In the genomic region with DNA sequence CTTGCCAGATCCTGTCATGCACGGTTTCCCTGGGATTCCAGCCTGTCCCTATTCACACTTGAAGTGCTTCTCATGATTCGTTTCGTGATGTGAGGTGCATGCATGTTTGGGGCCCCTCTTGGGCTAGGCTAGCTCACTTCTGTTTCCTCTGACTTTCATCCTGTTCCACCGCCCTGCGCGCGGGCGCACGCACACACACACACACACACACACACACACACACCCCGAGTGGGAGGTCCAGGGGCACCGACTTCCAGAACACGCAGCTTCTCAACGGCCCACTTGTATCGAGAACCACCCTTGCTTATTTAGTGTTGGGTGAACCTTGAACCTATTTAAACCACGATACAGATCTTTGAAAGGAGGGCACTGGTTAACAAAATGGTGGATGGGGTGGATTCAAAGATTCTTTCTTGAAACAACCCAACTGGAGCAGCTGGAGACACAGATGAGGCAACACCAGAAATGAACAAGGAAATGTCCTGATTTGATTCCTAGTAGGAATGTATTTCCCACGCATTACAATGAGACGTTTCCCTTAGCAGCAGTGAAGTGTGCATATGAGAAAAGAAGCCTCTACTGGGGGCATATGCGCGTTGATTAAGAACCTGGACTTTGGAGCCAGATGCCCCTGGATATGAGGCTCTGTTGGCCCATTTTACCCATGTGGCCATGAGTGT, we compare ENCODE assay signal across 10 cellular contexts. TPM values are rescaled to one million over a fixed set of nuclear protein-coding genes. Genes with fewer than 3 reads are reported as not detected.
DNase-seq lines count a peak whose midpoint lies in the region; ATAC-seq, FAIRE-seq and TF ChIP-seq lines count a peak whose summit lies in the region.
"Had no signal": no experiment of that assay in that cellular context is flagged by ENCODE, and none has a peak within 500 bp of the region (broad histone marks: within the 10 kb centered on the region; RNA-seq: fewer than 3 reads in every experiment).

No MANE protein-coding gene starts in this region.

- no peak overlapping the region for H4K91ac ChIP-seq in H1 (replicated peaks; ENCODE audit: insufficient read length, low read length)

- peak overlapping the region; percentile 29 for H2BK12ac ChIP-seq in H1 (ENCODE audit: low read depth, low read length)

- no peaks in the 10 kb centered on the region; the same call in 1 of the 2 replicates for H3K23me2 ChIP-seq in H1 (ENCODE audit: low read depth, low read length)

- no peak for TF ChIP-seq POLR2A in H1 (IDR thresholded peaks at IDR 0.05; ENCODE audit: control extremely low read depth in 1 of 2, low read depth in 2 of 2, low read length in 2 of 2)

- no peak overlapping the region for H3K23ac ChIP-seq in H1 (ENCODE audit: insufficient read length)

- DNase-seq in GM12865 (ENCODE audit: low read depth) (peak; percentile 48), H1 (ENCODE audit: low read depth in 1 of 2, low spot score in 2 of 2) (no peak), epidermal melanocyte (ENCODE audit: insufficient read length, low spot score) (no peak), SIG-M5 (lab: John Stamatoyannopoulos, UW) (no peak)
- peak; percentile 49 for DNase-seq in activated CD4-positive, alpha-beta T cell treated with anti-CD3 and anti-CD28 coated beads, Interleukin-2, amount 50 U/mL, for 1 hour
- peak; percentile 56 for DNase-seq in stimulated activated CD4-positive, alpha-beta T cell treated with anti-CD3 and anti-CD28 coated beads, Interleukin-1b, Interleukin-23, amount 100 ng/mL, for 48 hours
- DNase-seq: KBM-7 had no signal

- no peak for TF ChIP-seq EP300 in H1 (IDR thresholded peaks at IDR 0.05; ENCODE audit: borderline replicate concordance in 1 of 2, low read depth in 2 of 2, low read length in 2 of 2)

- H3K4me2 ChIP-seq in H1 (ENCODE audit: insufficient read depth in 1 of 2, low read depth in 2 of 2, low read length in 2 of 2): no peak overlapping the region

- H4K5ac ChIP-seq in H1 (ENCODE audit: insufficient read length, low read depth, low read length): no peak overlapping the region

- no peaks in the 10 kb centered on the region for H3K9me3 ChIP-seq in H1 (ENCODE audit: insufficient read depth in 2 of 2, low read depth in 1 of 2, low read length in 1 of 2)
- H3K9me3 ChIP-seq: ascending aorta had no signal

- no peak for TF ChIP-seq RAD21 in H1 (IDR thresholded peaks at IDR 0.05 in 1 of 2, conservative IDR thresholded peaks at IDR 0.05 in 1 of 2; ENCODE audit: low read depth in 2 of 2, low read length in 2 of 2)

- no peaks in the 10 kb centered on the region for H3K79me1 ChIP-seq in H1 (ENCODE audit: low read depth, low read length)

- no peak overlapping the region; a peak in 1 of 7 replicates for H3K9ac ChIP-seq in H1 (replicated peaks in 1 of 4; ENCODE audit: extremely low read depth in 1 of 4, low read depth in 3 of 4, low read length in 3 of 4)

- no peak overlapping the region for H3K4ac ChIP-seq in H1 (replicated peaks; ENCODE audit: insufficient read length, low read depth, low read length)

- no peaks in the 10 kb centered on the region for H3K36me3 ChIP-seq in H1 (ENCODE audit: control insufficient read depth in 2 of 4, insufficient read depth in 4 of 4, low read length in 3 of 4)
- H3K36me3 ChIP-seq: ascending aorta had no signal

- no peaks in the 10 kb centered on the region for H3K79me2 ChIP-seq in H1 (ENCODE audit: control insufficient read depth in 1 of 2, insufficient read depth in 2 of 2, low read length in 2 of 2)

- TF ChIP-seq CTCF in GM12865 (IDR thresholded peaks at IDR 0.05; ENCODE audit: insufficient read depth, low read depth, low read length, missing control alignments): no peak
- no peak for TF ChIP-seq CTCF in H1 (IDR thresholded peaks at IDR 0.05; ENCODE audit: control extremely low read depth in 1 of 3, insufficient read depth in 1 of 3, low read depth in 1 of 3, low read length in 3 of 3)

- no peak overlapping the region for H2BK20ac ChIP-seq in H1 (ENCODE audit: low read length)

- H3K27me3 ChIP-seq in H1 (replicated peaks in 1 of 4; ENCODE audit: control insufficient read depth in 3 of 4, extremely low read depth in 1 of 4, insufficient read depth in 3 of 4, low read length in 3 of 4): no peaks in the 10 kb centered on the region
- H3K27me3 ChIP-seq: ascending aorta had no signal

- CTCF ChIA-PET in H1 (lab: Charles Lee; ENCODE audit: partially characterized antibody): interaction anchor here (0.6 to 5.9 kb wide), 19 partner anchors 7 to 312 kb away, joined by 3 to 40 read pairs (median 4); no protein-coding TSS in a partner anchor

- no peak overlapping the region for H2BK15ac ChIP-seq in H1 (ENCODE audit: low read length)

- WGBS in H1 (ENCODE audit: extremely low coverage in 1 of 2, insufficient coverage in 1 of 2, insufficient read length in 1 of 2, insufficient replicate concordance in 2 of 2, low coverage in 1 of 2, low lambda C conversion rate in 2 of 2, missing lambda C conversion rate in 1 of 2), 2 experiments: 76% methylated on average over 19 of the region's 19 CpGs; no CpG with 5 or more reads in 1 of the 2 experiments

- FAIRE-seq in H1 (lab: Jason Lieb, UNC): no peak

- POLR2A ChIA-PET in H1 (lab: Charles Lee; ENCODE audit: partially characterized antibody): interaction anchor here (0.9 to 3.5 kb wide), 3 partner anchors 9 to 36 kb away, joined by 3 to 11 read pairs (median 3); no protein-coding TSS in a partner anchor

- H3K4me1 ChIP-seq in H1 (replicated peaks in 1 of 4; ENCODE audit: control insufficient read depth in 3 of 4, insufficient read depth in 4 of 4, low read length in 3 of 4): peaks cover 0 to 9% (median 3%) of the 10 kb centered on the region in 4 experiments; a peak in 3 of 7 replicates

- H3K14ac ChIP-seq in H1 (ENCODE audit: insufficient read length): no peak overlapping the region

- no peak overlapping the region for H4K8ac ChIP-seq in H1 (ENCODE audit: extremely low read depth, insufficient read depth, low read length)

- no peak overlapping the region for H2BK5ac ChIP-seq in H1 (ENCODE audit: low read depth, low read length)

- H3K27ac ChIP-seq in H1 (ENCODE audit: low read depth, low read length): no peak overlapping the region
- H3K27ac ChIP-seq: ascending aorta had no signal

- H4K20me1 ChIP-seq in H1 (replicated peaks in 1 of 2; ENCODE audit: control insufficient read depth in 1 of 2, insufficient read depth in 2 of 2, low read length in 2 of 2): no peaks in the 10 kb centered on the region

- no peak overlapping the region for H2BK120ac ChIP-seq in H1 (replicated peaks; ENCODE audit: low read depth, low read length)

- H3K4me3 ChIP-seq in GM12865 (ENCODE audit: low read depth, low read length) (no peak overlapping the region), H1 (ENCODE audit: extremely low read depth in 1 of 4, insufficient read depth in 2 of 4, low read depth in 3 of 4, low read length in 4 of 4) (no peak overlapping the region)
- H3K4me3 ChIP-seq: ascending aorta had no signal

- no peak overlapping the region for H2AFZ ChIP-seq in H1 (ENCODE audit: low read length)

- no peak for ATAC-seq in GM21367 (IDR thresholded peaks at IDR 0.05; ENCODE audit: unreplicated experiment)
- no peak for ATAC-seq in HG03342 (IDR thresholded peaks at IDR 0.05; ENCODE audit: unreplicated experiment)

- H3K18ac ChIP-seq in H1 (ENCODE audit: extremely low read depth, low read length): peak overlapping the region; percentile 20; the same call in 1 of the 2 replicates

- H2AK5ac ChIP-seq in H1 (ENCODE audit: low read depth, low read length): no peak overlapping the region

- H3K56ac ChIP-seq in H1 (replicated peaks; ENCODE audit: insufficient read length, low read depth, low read length): no peak overlapping the region

TF ChIP-seq in H1, 55 proteins besides CTCF, POLR2A, EP300 and RAD21:
- TF ChIP-seq CBX5 (IDR thresholded peaks at IDR 0.05; ENCODE audit: low read depth, low read length) (no peak), MAFK (IDR thresholded peaks at IDR 0.05; ENCODE audit: low read depth, low read length) (no peak), CEBPB (IDR thresholded peaks at IDR 0.05; ENCODE audit: low read depth, low read length) (0 out of 2 replicates have a peak, but pooled peaks have one; percentile 14)

RNA-seq across cellular contexts. Expression of a gene that starts 16.3 kb away (rescaled TPM):
- 13.3 and 14.3 TPM in 2 replicates for total RNA-seq in H1 (2021; fragmentation: NEBNext Ultra II Directional; extraction: Animal tissue kit (Norgen Biotek cat#: 25700))
- polyA plus RNA-seq in H1 (2011; rRNA removed): 3.5 and 4.4 TPM in 2 replicates
- 3.7 TPM for polyA plus RNA-seq in H1 (2011; cell fraction: cytosol; rRNA removed)
- 29.8 TPM for polyA plus RNA-seq in H1 (2011; cell fraction: nucleus; rRNA removed)
- 5.1 to 7.2 TPM (median 6.9 TPM) in 4 replicates for polyA plus RNA-seq in H1 (2012, experiment 1 of 2)
- 0.77 TPM for polyA plus RNA-seq in H1 (2012, experiment 2 of 2)
- 20.7 TPM for polyA plus RNA-seq in H1 (2013, experiment 1 of 2)
- polyA plus RNA-seq in H1 (2013, experiment 2 of 2): 19.2 TPM
- 8.6 and 9.1 TPM in 2 replicates for polyA minus RNA-seq in H1 (2011; rRNA and poly(A)+ RNA removed)
- 6.9 TPM for polyA minus RNA-seq in H1 (2011; cell fraction: cytosol; rRNA and poly(A)+ RNA removed)
- 15.2 TPM for polyA minus RNA-seq in H1 (2011; cell fraction: nucleus; rRNA and poly(A)+ RNA removed)

Comparison
In these comparisons a context has a peak if more than half of its experiments do, and no peak if none do; other contexts are left out.
1. DNase-seq: peak in GM12865 (single experiment), activated CD4-positive, alpha-beta T cell treated with anti-CD3 and anti-CD28 coated beads, Interleukin-2, amount 50 U/mL, for 1 hour (single experiment) and stimulated activated CD4-positive, alpha-beta T cell treated with anti-CD3 and anti-CD28 coated beads, Interleukin-1b, Interleukin-23, amount 100 ng/mL, for 48 hours (single experiment); none in H1 (0 of 2), epidermal melanocyte (single experiment) and SIG-M5 (single experiment).